37 cellular contexts compared by ENCODE assay signal in genomic region chr6:19643713-19644112, GRCh38.
"Had no signal": no experiment of that assay in that cellular context is flagged by ENCODE, and none has a peak within 500 bp of the region (broad histone marks: within the 10 kb centered on the region; RNA-seq: fewer than 3 reads in every experiment).

No MANE protein-coding gene starts in this region.

- FAIRE-seq: astrocyte, TTC549 had no signal

- H3K4me1 Mint-ChIP-seq: activated B cell treated with CpG ODN at 0.5 μM for 24 hours; activated CD4-positive, alpha-beta T cell treated with anti-CD3 and anti-CD28 coated beads, Interleukin-2, amount 10 ng/mL, durations not matched to agents 24 days and 14 days; activated naive CD8-positive, alpha-beta T cell treated with anti-CD3 and anti-CD28 coated beads for 36 hours; activated T-helper 17 cell treated with anti-CD3 and anti-CD28 coated beads, Interleukin-2, amount 50 U/mL, for 72 hours had no signal

- H3K27ac Mint-ChIP-seq: activated B cell treated with CpG ODN at 0.5 μM for 24 hours; activated CD4-positive, alpha-beta memory T cell treated with anti-CD3 and anti-CD28 coated beads for 36 hours; activated CD4-positive, alpha-beta T cell treated with anti-CD3 and anti-CD28 coated beads, Interleukin-2, amount 10 ng/mL, durations not matched to agents 24 days and 14 days; activated CD8-positive, alpha-beta T cell treated with anti-CD3 and anti-CD28 coated beads for 36 hours; activated naive CD4-positive, alpha-beta T cell treated with anti-CD3 and anti-CD28 coated beads for 36 hours; activated naive CD4-positive, alpha-beta T cell treated with anti-CD3 and anti-CD28 coated beads, Interleukin-2, amount 50 U/mL, for 72 hours; activated naive CD8-positive, alpha-beta T cell treated with anti-CD3 and anti-CD28 coated beads for 36 hours; activated T-cell treated with anti-CD3 and anti-CD28 coated beads, Interleukin-2, amount 50 U/mL, for 72 hours; activated T-helper 1 cell treated with anti-CD3 and anti-CD28 coated beads, Interleukin-12 subunit alpha, Interleukin-12 subunit beta, Interleukin-2, Interleukin-4 antibody, amounts not matched to agents 30 ng/mL and 10 ng/mL and 1 ng/mL, durations not matched to agents 14 hours and 24 hours and 36 hours; activated T-helper 17 cell treated with anti-CD3 and anti-CD28 coated beads, Interleukin-2, amount 50 U/mL, for 72 hours; T-helper 1 cell treated with Interleukin-12 subunit alpha and Interleukin-12 subunit beta and Interleukin-4 antibody, amounts not matched to agents 30 μg/mL and 1 μg/mL, for 36 hours; T-helper 2 cell treated with Interferon-gamma antibody and Interleukin-4, amounts not matched to agents 5 μg/mL and 100 μg/mL, for 36 hours had no signal

- H3K27me3 Mint-ChIP-seq: activated B cell treated with CpG ODN at 0.5 μM for 24 hours; activated CD4-positive, alpha-beta memory T cell treated with anti-CD3 and anti-CD28 coated beads for 36 hours; activated CD4-positive, alpha-beta T cell treated with anti-CD3 and anti-CD28 coated beads, Interleukin-2, amount 10 ng/mL, durations not matched to agents 24 days and 14 days; activated CD8-positive, alpha-beta T cell treated with anti-CD3 and anti-CD28 coated beads for 36 hours; activated naive CD8-positive, alpha-beta T cell treated with anti-CD3 and anti-CD28 coated beads for 36 hours; activated T-helper 17 cell treated with anti-CD3 and anti-CD28 coated beads, Interleukin-2, amount 50 U/mL, for 72 hours had no signal

- H3K4me3 Mint-ChIP-seq: activated B cell treated with CpG ODN at 0.5 μM for 24 hours; activated CD4-positive, alpha-beta memory T cell treated with anti-CD3 and anti-CD28 coated beads for 36 hours; activated CD4-positive, alpha-beta T cell treated with anti-CD3 and anti-CD28 coated beads, Interleukin-2, amount 10 ng/mL, durations not matched to agents 24 days and 14 days; activated CD8-positive, alpha-beta T cell treated with anti-CD3 and anti-CD28 coated beads for 36 hours; activated naive CD4-positive, alpha-beta T cell treated with anti-CD3 and anti-CD28 coated beads for 36 hours; activated naive CD8-positive, alpha-beta T cell treated with anti-CD3 and anti-CD28 coated beads for 36 hours; activated T-cell treated with anti-CD3 and anti-CD28 coated beads, Interleukin-2, amount 50 U/mL, for 4 hours; activated T-cell treated with anti-CD3 and anti-CD28 coated beads, Interleukin-2, amount 50 U/mL, for 72 hours; activated T-helper 1 cell treated with anti-CD3 and anti-CD28 coated beads, Interleukin-12 subunit alpha, Interleukin-12 subunit beta, Interleukin-2, Interleukin-4 antibody, amounts not matched to agents 30 ng/mL and 10 ng/mL and 1 ng/mL, durations not matched to agents 14 hours and 24 hours and 36 hours; activated T-helper 17 cell treated with anti-CD3 and anti-CD28 coated beads, Interleukin-2, amount 50 U/mL, for 72 hours; T-helper 1 cell treated with Interleukin-12 subunit alpha and Interleukin-12 subunit beta and Interleukin-4 antibody, amounts not matched to agents 30 μg/mL and 1 μg/mL, for 36 hours; T-helper 2 cell treated with Interferon-gamma antibody and Interleukin-4, amounts not matched to agents 5 μg/mL and 100 μg/mL, for 36 hours had no signal

- ATAC-seq: activated CD8-positive, alpha-beta T cell treated with anti-CD3 and anti-CD28 coated beads for 36 hours; activated naive CD4-positive, alpha-beta T cell treated with anti-CD3 and anti-CD28 coated beads, Interleukin-2, amount 50 U/mL, for 72 hours; activated T-cell treated with anti-CD3 and anti-CD28 coated beads, Interleukin-2, amount 50 U/mL, for 4 hours; activated T-cell treated with anti-CD3 and anti-CD28 coated beads, Interleukin-2, amount 50 U/mL, for 72 hours; activated T-helper 17 cell treated with anti-CD3 and anti-CD28 coated beads, Interleukin-2, amount 50 U/mL, for 72 hours; body of pancreas had no signal

- H3K27me3 ChIP-seq: adrenal gland, body of pancreas, brain microvascular endothelial cell, breast epithelium had no signal

- H3K36me3 Mint-ChIP-seq: activated CD4-positive, alpha-beta memory T cell treated with anti-CD3 and anti-CD28 coated beads for 36 hours; activated naive CD4-positive, alpha-beta T cell treated with anti-CD3 and anti-CD28 coated beads, Interleukin-2, amount 50 U/mL, for 72 hours; activated naive CD8-positive, alpha-beta T cell treated with anti-CD3 and anti-CD28 coated beads for 36 hours had no signal

- H3K9me3 Mint-ChIP-seq: activated B cell treated with CpG ODN at 0.5 μM for 24 hours; activated CD4-positive, alpha-beta memory T cell treated with anti-CD3 and anti-CD28 coated beads for 36 hours; T-helper 1 cell treated with Interleukin-12 subunit alpha and Interleukin-12 subunit beta and Interleukin-4 antibody, amounts not matched to agents 30 μg/mL and 1 μg/mL, for 36 hours had no signal

- H3K4me1 ChIP-seq: adrenal gland, body of pancreas, breast epithelium had no signal

- H3K27ac ChIP-seq: adrenal gland, body of pancreas, brain microvascular endothelial cell, breast epithelium, VCaP had no signal

- H3K9me3 ChIP-seq: adrenal gland, body of pancreas, breast epithelium had no signal

- DNase-seq: activated B cell treated with CpG ODN at 0.5 μM for 24 hours; activated CD4-positive, alpha-beta memory T cell treated with anti-CD3 and anti-CD28 coated beads for 36 hours; activated CD4-positive, alpha-beta T cell treated with anti-CD3 and anti-CD28 coated beads for 4 hours; activated CD4-positive, alpha-beta T cell treated with anti-CD3 and anti-CD28 coated beads, Interleukin-2, amount 10 ng/mL, durations not matched to agents 24 days and 14 days; activated CD4-positive, alpha-beta T cell treated with anti-CD3 and anti-CD28 coated beads, Interleukin-2, amount 50 U/mL, for 1 hour; activated CD4-positive, alpha-beta T cell treated with anti-CD3 and anti-CD28 coated beads, Interleukin-2, amount 50 U/mL, for 4 hours; activated CD4-positive, CD25-positive, alpha-beta regulatory T cell treated with anti-CD3 and anti-CD28 coated beads, Interleukin-2, amount 50 U/mL, for 72 hours; activated CD8-positive, alpha-beta memory T cell treated with anti-CD3 and anti-CD28 coated beads, Interleukin-2, amount 50 U/mL, for 4 hours; activated CD8-positive, alpha-beta T cell treated with anti-CD3 and anti-CD28 coated beads for 36 hours; activated effector memory CD4-positive, alpha-beta T cell treated with anti-CD3 and anti-CD28 coated beads, Interleukin-2, amount 50 U/mL, for 16 hours; activated gamma-delta T cell treated with Interleukin-2 at 50 U/mL for 16 hours; activated naive CD4-positive, alpha-beta T cell; activated naive CD4-positive, alpha-beta T cell treated with anti-CD3 and anti-CD28 coated beads for 36 hours; activated naive CD4-positive, alpha-beta T cell treated with anti-CD3 and anti-CD28 coated beads, Interleukin-2, amount 50 U/mL, for 16 hours; activated naive CD8-positive, alpha-beta T cell treated with anti-CD3 and anti-CD28 coated beads for 36 hours; activated T-cell treated with anti-CD3 and anti-CD28 coated beads for 4 hours; activated T-cell treated with anti-CD3 and anti-CD28 coated beads, Interleukin-2, amount 50 U/mL, for 1 hour; activated T-cell treated with anti-CD3 and anti-CD28 coated beads, Interleukin-2, amount 50 U/mL, for 4 hours; activated T-cell treated with anti-CD3 and anti-CD28 coated beads, Interleukin-2, amount 50 U/mL, for 72 hours; adrenal gland; amniotic stem cell; aorta; body of pancreas; brain microvascular endothelial cell; central memory CD4-positive, alpha-beta T cell; T-helper 1 cell; T-helper 2 cell; T-helper 9 cell had no signal

- H3K36me3 ChIP-seq: adrenal gland, brain microvascular endothelial cell, breast epithelium had no signal

- H3K4me3 ChIP-seq: adrenal gland, body of pancreas, breast epithelium had no signal
